Comparison of ENCODE assay signal across 7 cellular contexts in genomic region chr10:128062837-128063563, GRCh38.
DNase-seq lines count a peak whose midpoint lies in the region; ATAC-seq lines count a peak whose summit lies in the region.

No MANE protein-coding gene starts in this region.

- peaks cover 61% of the 10 kb centered on the region for H3K4me1 Mint-ChIP-seq in activated CD4-positive, alpha-beta memory T cell treated with anti-CD3 and anti-CD28 coated beads for 36 hours (ENCODE audit: low read depth)

- CTCF ChIA-PET in activated CD4-positive, alpha-beta memory T cell treated with anti-CD3 and anti-CD28 coated beads for 36 hours (lab: Charles Lee), result interaction anchor here (0.9 to 8.5 kb wide), 10 partner anchors 14 to 156 kb away, joined by 3 to 83 read pairs (median 8); partner anchors contain the start of gene PTPRE

- DNase-seq in activated CD4-positive, alpha-beta memory T cell treated with anti-CD3 and anti-CD28 coated beads for 36 hours, result peak; percentile 72
- DNase-seq in germinal center (ENCODE audit: low spot score) (peak; percentile 47), RPMI8226 (no peak), kidney glomerular epithelial cell (lab: John Stamatoyannopoulos, UW) (no peak)
- peak; percentile 70 for DNase-seq in stimulated activated CD4-positive, alpha-beta T cell treated with anti-CD3 and anti-CD28 coated beads, Interleukin-15, amount 100 ng/mL, for 24 hours

- H3K27me3 Mint-ChIP-seq in activated CD4-positive, alpha-beta memory T cell treated with anti-CD3 and anti-CD28 coated beads for 36 hours, result no peaks in the 10 kb centered on the region

- H3K9me3 Mint-ChIP-seq in activated CD4-positive, alpha-beta memory T cell treated with anti-CD3 and anti-CD28 coated beads for 36 hours, result peaks cover 3% of the 10 kb centered on the region

- H3K4me3 Mint-ChIP-seq in activated CD4-positive, alpha-beta memory T cell treated with anti-CD3 and anti-CD28 coated beads for 36 hours, result peak overlapping the region; percentile 51

- peaks cover 66% of the 10 kb centered on the region for H3K36me3 Mint-ChIP-seq in activated CD4-positive, alpha-beta memory T cell treated with anti-CD3 and anti-CD28 coated beads for 36 hours

- POLR2A ChIA-PET in activated CD4-positive, alpha-beta memory T cell treated with anti-CD3 and anti-CD28 coated beads for 36 hours (lab: Charles Lee), result interaction anchor here (0.6 to 5.6 kb wide), 6 partner anchors 10 to 810 kb away, joined by 3 to 135 read pairs (median 4); partner anchors contain the start of gene MKI67

- intact Hi-C loops in activated CD4-positive, alpha-beta memory T cell treated with anti-CD3 and anti-CD28 coated beads for 36 hours (cut with micrococcal nuclease), result no loop called here

- ATAC-seq in GM21360 (IDR thresholded peaks at IDR 0.05; ENCODE audit: unreplicated experiment) (peak; percentile 41), HG03520 (IDR thresholded peaks at IDR 0.05; ENCODE audit: unreplicated experiment) (peak; percentile 41)

- peak overlapping the region; percentile 96 for H3K27ac Mint-ChIP-seq in activated CD4-positive, alpha-beta memory T cell treated with anti-CD3 and anti-CD28 coated beads for 36 hours

Comparison
In these comparisons a context has a peak if more than half of its experiments do, and no peak if none do; other contexts are left out.
1. DNase-seq: peak in activated CD4-positive, alpha-beta memory T cell treated with anti-CD3 and anti-CD28 coated beads for 36 hours (single experiment), germinal center (single experiment) and stimulated activated CD4-positive, alpha-beta T cell treated with anti-CD3 and anti-CD28 coated beads, Interleukin-15, amount 100 ng/mL, for 24 hours (single experiment); none in RPMI8226 (single experiment) and kidney glomerular epithelial cell (single experiment).